In the genomic region with DNA sequence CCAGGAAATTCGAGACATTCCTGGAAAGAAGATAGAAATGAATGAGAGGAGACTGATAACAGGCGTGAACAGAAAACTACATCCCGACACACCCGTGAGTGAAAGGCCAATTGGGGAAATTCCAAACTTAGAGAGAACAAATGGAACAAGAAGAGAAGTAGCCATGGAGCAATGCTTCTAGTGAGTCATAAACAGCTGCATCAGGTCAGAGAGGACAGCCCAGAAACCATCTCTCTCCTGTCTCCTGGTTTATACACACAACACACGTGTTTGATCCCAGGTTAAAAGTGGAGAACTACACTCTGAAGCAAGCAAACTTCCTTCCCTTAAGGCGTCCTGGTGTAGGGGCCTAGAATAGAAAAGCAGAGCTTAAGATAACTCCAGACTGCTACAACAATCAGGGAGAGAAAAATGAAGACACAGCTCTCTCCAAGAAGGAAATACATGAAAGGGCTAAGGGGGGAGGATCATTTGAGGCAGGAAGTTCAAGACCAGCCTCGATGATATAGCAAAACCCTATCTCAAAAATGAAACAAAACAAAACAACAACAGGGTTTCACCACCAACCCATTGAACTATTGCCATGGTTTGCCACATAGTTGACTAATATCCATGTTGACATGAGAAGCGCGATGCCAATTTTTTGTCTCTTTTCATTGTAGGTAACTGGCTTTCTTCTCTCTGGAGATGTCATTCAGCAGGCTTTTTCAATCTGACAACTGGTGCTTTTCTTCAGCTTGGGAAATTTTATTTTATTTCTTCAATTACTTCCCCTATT, we compare ENCODE assay signal across 10 cellular contexts. TPM values are rescaled to one million over a fixed set of nuclear protein-coding genes. Genes with fewer than 3 reads are reported as not detected.
A peak's percentile ranks its signal among the peaks of the same experiment; 100 is the strongest.
DNase-seq lines count a peak whose midpoint lies in the region; ATAC-seq, FAIRE-seq and TF ChIP-seq lines count a peak whose summit lies in the region.
"Had no signal": no experiment of that assay in that cellular context is flagged by ENCODE, and none has a peak within 500 bp of the region (broad histone marks: within the 10 kb centered on the region; RNA-seq: fewer than 3 reads in every experiment).

No MANE protein-coding gene starts in this region.

- no peak for TF ChIP-seq EP300 in gastroesophageal sphincter (IDR thresholded peaks at IDR 0.05)

- H3K36me3 ChIP-seq in heart left ventricle = no peaks in the 10 kb centered on the region
- H3K36me3 ChIP-seq in left ventricle myocardium inferior = no peaks in the 10 kb centered on the region
- no peaks in the 10 kb centered on the region for H3K36me3 ChIP-seq in gastroesophageal sphincter

- TF ChIP-seq CTCF in heart left ventricle (IDR thresholded peaks at IDR 0.05) (no peak), left ventricle myocardium inferior (IDR thresholded peaks at IDR 0.05; ENCODE audit: borderline replicate concordance) (no peak), gastroesophageal sphincter (IDR thresholded peaks at IDR 0.05) (no peak)

- 42 to 57% (median 53%) methylated on average over 9 of the region's 9 CpGs for WGBS in heart left ventricle, 4 donors
- 48 to 57% methylated on average over 7 to 9 of the region's 9 CpGs for WGBS in gastroesophageal sphincter (ENCODE audit: low coverage in 1 of 2), 2 donors

- H3K4me3 ChIP-seq in heart left ventricle (no peak overlapping the region), left ventricle myocardium inferior (no peak overlapping the region), gastroesophageal sphincter (no peak overlapping the region)

- H3K9me3 ChIP-seq in heart left ventricle (no peaks in the 10 kb centered on the region), left ventricle myocardium inferior (replicated peaks) (no peaks in the 10 kb centered on the region), gastroesophageal sphincter (peaks cover 0 to 4% (median 0%) of the 10 kb centered on the region in 3 donors)

- intact Hi-C loops in heart left ventricle (cut with DNase I) = loop anchor here in 2 of 10 donors (10.0 kb wide), 2 partner anchors 505 to 515 kb away; no protein-coding TSS in a partner anchor
- intact Hi-C loops in left ventricle myocardium inferior (cut with micrococcal nuclease) = no loop called here

- TF ChIP-seq POLR2A in heart left ventricle (IDR thresholded peaks at IDR 0.05) = no peak
- no peak for TF ChIP-seq POLR2A in gastroesophageal sphincter (IDR thresholded peaks at IDR 0.05)

- no peak for FAIRE-seq in urothelium cell line (lab: Jason Lieb, UNC)

- no peak for DNase-seq in heart left ventricle
- DNase-seq in left ventricle myocardium inferior = no peak
- peak; percentile 87 for DNase-seq in RPMI7951 (ENCODE audit: low read depth)
- DNase-seq in urothelium cell line (ENCODE audit: low spot score) = peak; percentile 21
- no peak for DNase-seq in retina
- DNase-seq in middle frontal gyrus (ENCODE audit: extremely low spot score, low spot score) = no peak
- DNase-seq: activated B cell treated with CpG ODN at 0.5 μM for 24 hours, NCI-H1105 had no signal

- H3K27ac ChIP-seq in heart left ventricle (peak overlapping the region in 1 of 12 donors; percentile 54), left ventricle myocardium inferior (replicated peaks) (no peak overlapping the region), gastroesophageal sphincter (no peak overlapping the region)

- H3K27me3 ChIP-seq in heart left ventricle (peaks cover 0 to 5% (median 0%) of the 10 kb centered on the region in 9 donors), left ventricle myocardium inferior (ENCODE audit: low read depth) (peaks cover 17% of the 10 kb centered on the region), gastroesophageal sphincter (no peaks in the 10 kb centered on the region)

- ATAC-seq in heart left ventricle (peak in 3 of 4 donors; percentile 57 to 80 (median 79)), gastroesophageal sphincter (peak; percentile 91), GM18498 (IDR thresholded peaks at IDR 0.05; ENCODE audit: unreplicated experiment) (no peak)

- peaks cover 0 to 28% (median 0%) of the 10 kb centered on the region in 12 donors for H3K4me1 ChIP-seq in heart left ventricle
- peaks cover 13% of the 10 kb centered on the region for H3K4me1 ChIP-seq in left ventricle myocardium inferior
- peaks cover 0 to 14% (median 5%) of the 10 kb centered on the region in 3 donors for H3K4me1 ChIP-seq in gastroesophageal sphincter

RNA-seq across cellular contexts. Expression of a gene that starts 26.9 kb away (rescaled TPM):
- total RNA-seq in heart left ventricle = 10 to 100 TPM in 5 of 9 donors, 1 to 10 TPM in 4; 8.3 to 21.0 (median 12.5) TPM
- polyA plus RNA-seq in heart left ventricle = 10 to 100 TPM; 10.5 to 16.3 TPM
- 8.8 TPM for total RNA-seq in left ventricle myocardium inferior
- 26.8 and 32.8 TPM in 2 replicates for total RNA-seq in RPMI7951 (2014; rRNA removed; shearing (Covaris generic))
- total RNA-seq in gastroesophageal sphincter = 10 to 100 TPM in 3 of 4 donors, 1 to 10 TPM in 1; 5.6 to 22.7 (median 15.1) TPM
- total RNA-seq: activated B cell treated with CpG ODN at 0.5 μM for 24 hours had no signal

Comparison
In these comparisons a context has a peak if more than half of its experiments do, and no peak if none do; other contexts are left out.
1. DNase-seq: peak in RPMI7951 (single experiment) and urothelium cell line (single experiment); none in heart left ventricle (0 of 5), left ventricle myocardium inferior (single experiment), retina (single experiment) and middle frontal gyrus (single experiment).